Comparison of ENCODE assay signal across 10 cellular contexts in the genomic region with DNA sequence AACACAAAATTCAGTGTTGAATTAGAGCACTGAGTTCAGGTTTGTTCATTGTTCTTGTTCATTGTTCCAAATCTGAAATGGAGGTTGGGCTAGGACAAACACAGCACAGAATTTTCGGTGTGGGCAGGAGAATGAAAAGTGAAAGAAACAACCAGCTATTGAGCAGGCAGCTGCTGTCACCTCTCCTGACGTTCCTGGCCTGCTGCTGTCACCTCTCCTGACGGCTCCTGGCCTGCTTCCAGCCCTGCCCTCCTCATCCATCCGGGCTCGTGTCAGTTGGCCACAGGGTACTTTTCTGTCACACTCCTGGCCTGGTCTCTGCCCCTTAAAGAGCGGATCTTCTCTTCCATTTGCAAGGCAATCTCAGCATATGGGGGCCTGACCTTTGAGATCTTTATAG. TPM values are rescaled to one million over a fixed set of nuclear protein-coding genes. Genes with fewer than 3 reads are reported as not detected.
DNase-seq lines count a peak whose midpoint lies in the region; ATAC-seq and TF ChIP-seq lines count a peak whose summit lies in the region.
"Had no signal": no experiment of that assay in that cellular context is flagged by ENCODE, and none has a peak within 500 bp of the region (broad histone marks: within the 10 kb centered on the region; RNA-seq: fewer than 3 reads in every experiment).

No MANE protein-coding gene starts in this region.

- peaks cover 38% of the 10 kb centered on the region for H3K27me3 Mint-ChIP-seq in stimulated activated memory B cell treated with anti-CD40 and anti-IgM and Interleukin-4, amounts not matched to agents 10 μg/mL and 1 μg/mL and 100 μg/mL, for 72 hours
- H3K27me3 Mint-ChIP-seq in activated naive CD4-positive, alpha-beta T cell treated with anti-CD3 and anti-CD28 coated beads for 36 hours (ENCODE audit: low read depth): no peaks in the 10 kb centered on the region

- intact Hi-C loops in Right ventricle myocardium superior (cut with DNase I) (no loop called here), upper lobe of right lung (cut with DNase I) (no loop called here)
- intact Hi-C loops in activated naive CD4-positive, alpha-beta T cell treated with anti-CD3 and anti-CD28 coated beads for 36 hours (cut with micrococcal nuclease): no loop called here

- H3K27ac ChIP-seq in right atrium auricular region: peak overlapping the region in 1 of 2 donors; percentile 22
- no peak overlapping the region for H3K27ac ChIP-seq in upper lobe of right lung

- H3K4me3 ChIP-seq in right atrium auricular region (no peak overlapping the region), upper lobe of right lung (no peak overlapping the region)

- H3K4me1 Mint-ChIP-seq in stimulated activated memory B cell treated with anti-CD40 and anti-IgM and Interleukin-4, amounts not matched to agents 10 μg/mL and 1 μg/mL and 100 μg/mL, for 72 hours: peaks cover 6% of the 10 kb centered on the region
- H3K4me1 Mint-ChIP-seq in activated naive CD4-positive, alpha-beta T cell treated with anti-CD3 and anti-CD28 coated beads for 36 hours (ENCODE audit: low read depth): peaks cover 2% of the 10 kb centered on the region

- H3K9me3 Mint-ChIP-seq in stimulated activated memory B cell treated with anti-CD40 and anti-IgM and Interleukin-4, amounts not matched to agents 10 μg/mL and 1 μg/mL and 100 μg/mL, for 72 hours: no peaks in the 10 kb centered on the region
- H3K9me3 Mint-ChIP-seq in activated naive CD4-positive, alpha-beta T cell treated with anti-CD3 and anti-CD28 coated beads for 36 hours: no peaks in the 10 kb centered on the region

- H3K9me3 ChIP-seq in right atrium auricular region (no peaks in the 10 kb centered on the region), upper lobe of right lung (no peaks in the 10 kb centered on the region)

- no peaks in the 10 kb centered on the region for H3K36me3 Mint-ChIP-seq in stimulated activated memory B cell treated with anti-CD40 and anti-IgM and Interleukin-4, amounts not matched to agents 10 μg/mL and 1 μg/mL and 100 μg/mL, for 72 hours
- H3K36me3 Mint-ChIP-seq in activated naive CD4-positive, alpha-beta T cell treated with anti-CD3 and anti-CD28 coated beads for 36 hours (ENCODE audit: low read depth): no peaks in the 10 kb centered on the region

- CTCF ChIA-PET in activated naive CD4-positive, alpha-beta T cell treated with anti-CD3 and anti-CD28 coated beads for 36 hours (lab: Charles Lee): interaction anchor here (0.6 kb wide), 1 partner anchor 1620 kb away, joined by 10 read pairs; no protein-coding TSS in a partner anchor

- peak; percentile 90 for ATAC-seq in Right ventricle myocardium superior (ENCODE audit: poor library complexity)
- peak; percentile 35 for ATAC-seq in upper lobe of right lung
- ATAC-seq in stimulated activated memory B cell treated with anti-CD40 and anti-IgM and Interleukin-4, amounts not matched to agents 10 μg/mL and 1 μg/mL and 100 μg/mL, for 72 hours: no peak

- H3K4me1 ChIP-seq in right atrium auricular region: peaks cover 0 to 4% of the 10 kb centered on the region in 2 donors
- no peaks in the 10 kb centered on the region for H3K4me1 ChIP-seq in upper lobe of right lung

- H3K27ac Mint-ChIP-seq in stimulated activated memory B cell treated with anti-CD40 and anti-IgM and Interleukin-4, amounts not matched to agents 10 μg/mL and 1 μg/mL and 100 μg/mL, for 72 hours: no peak overlapping the region
- H3K27ac Mint-ChIP-seq in activated naive CD4-positive, alpha-beta T cell treated with anti-CD3 and anti-CD28 coated beads for 36 hours: no peak overlapping the region

- H3K27me3 ChIP-seq in right atrium auricular region: no peaks in the 10 kb centered on the region
- H3K27me3 ChIP-seq in upper lobe of right lung: no peaks in the 10 kb centered on the region

- H3K4me3 Mint-ChIP-seq in stimulated activated memory B cell treated with anti-CD40 and anti-IgM and Interleukin-4, amounts not matched to agents 10 μg/mL and 1 μg/mL and 100 μg/mL, for 72 hours: no peak overlapping the region
- no peak overlapping the region for H3K4me3 Mint-ChIP-seq in activated naive CD4-positive, alpha-beta T cell treated with anti-CD3 and anti-CD28 coated beads for 36 hours

- TF ChIP-seq CTCF in right atrium auricular region (IDR thresholded peaks at IDR 0.05) (no peak), upper lobe of right lung (IDR thresholded peaks at IDR 0.05) (no peak)

- peak; percentile 77 for DNase-seq in Right ventricle myocardium superior
- no peak for DNase-seq in right atrium auricular region (ENCODE audit: low spot score)
- DNase-seq in NCI-H1105 treated with DMSO at 0.1 percent for 48 hours (lab: John Stamatoyannopoulos, UW): peak; percentile 13
- DNase-seq in dermis microvascular lymphatic vessel endothelial cell (ENCODE audit: low read depth in 2 of 2): peak; percentile 11 to 52
- DNase-seq in upper lobe of right lung: no peak
- DNase-seq in stimulated activated CD4-positive, alpha-beta T cell treated with anti-CD3 and anti-CD28 coated beads, Interleukin-4, amount 100 ng/mL, for 1 hour: no peak
- DNase-seq in activated naive CD4-positive, alpha-beta T cell treated with anti-CD3 and anti-CD28 coated beads for 36 hours: no peak
- DNase-seq: mesenchymal stem cell, retina had no signal

- H3K36me3 ChIP-seq in right atrium auricular region: no peaks in the 10 kb centered on the region
- H3K36me3 ChIP-seq in upper lobe of right lung: no peaks in the 10 kb centered on the region

RNA-seq across cellular contexts. Expression of gene CKMT2, which starts 45.2 kb away (rescaled TPM):
- total RNA-seq in Right ventricle myocardium superior (1,933 TPM), right atrium auricular region (1,000 to 10,000 TPM in 1 of 2 donors, 100 to 1,000 TPM in 1; 909 to 1,365 TPM), dermis microvascular lymphatic vessel endothelial cell (0.13 and 0.38 TPM in 2 replicates), upper lobe of right lung (3.0 TPM)
- total RNA-seq in activated naive CD4-positive, alpha-beta T cell treated with anti-CD3 and anti-CD28 coated beads for 36 hours: not detected

Comparison
In these comparisons a context has a peak if more than half of its experiments do, and no peak if none do; other contexts are left out.
1. DNase-seq: peak in Right ventricle myocardium superior (single experiment), NCI-H1105 treated with DMSO at 0.1 percent for 48 hours (single experiment) and dermis microvascular lymphatic vessel endothelial cell (2 of 2); none in right atrium auricular region (single experiment), upper lobe of right lung (single experiment), stimulated activated CD4-positive, alpha-beta T cell treated with anti-CD3 and anti-CD28 coated beads, Interleukin-4, amount 100 ng/mL, for 1 hour (single experiment) and activated naive CD4-positive, alpha-beta T cell treated with anti-CD3 and anti-CD28 coated beads for 36 hours (single experiment).
2. RNA of gene CKMT2, which starts 45.2 kb away (total RNA-seq): 1,933 TPM in Right ventricle myocardium superior (single experiment) and 909 to 1,365 TPM in right atrium auricular region; 3.0 TPM in upper lobe of right lung (single experiment), 0.13 to 0.38 TPM in dermis microvascular lymphatic vessel endothelial cell and not detected in activated naive CD4-positive, alpha-beta T cell treated with anti-CD3 and anti-CD28 coated beads for 36 hours; every median in the first group is over 100 times any median in the second.